ENCODE assay signal across 19 cellular contexts in the genomic region with DNA sequence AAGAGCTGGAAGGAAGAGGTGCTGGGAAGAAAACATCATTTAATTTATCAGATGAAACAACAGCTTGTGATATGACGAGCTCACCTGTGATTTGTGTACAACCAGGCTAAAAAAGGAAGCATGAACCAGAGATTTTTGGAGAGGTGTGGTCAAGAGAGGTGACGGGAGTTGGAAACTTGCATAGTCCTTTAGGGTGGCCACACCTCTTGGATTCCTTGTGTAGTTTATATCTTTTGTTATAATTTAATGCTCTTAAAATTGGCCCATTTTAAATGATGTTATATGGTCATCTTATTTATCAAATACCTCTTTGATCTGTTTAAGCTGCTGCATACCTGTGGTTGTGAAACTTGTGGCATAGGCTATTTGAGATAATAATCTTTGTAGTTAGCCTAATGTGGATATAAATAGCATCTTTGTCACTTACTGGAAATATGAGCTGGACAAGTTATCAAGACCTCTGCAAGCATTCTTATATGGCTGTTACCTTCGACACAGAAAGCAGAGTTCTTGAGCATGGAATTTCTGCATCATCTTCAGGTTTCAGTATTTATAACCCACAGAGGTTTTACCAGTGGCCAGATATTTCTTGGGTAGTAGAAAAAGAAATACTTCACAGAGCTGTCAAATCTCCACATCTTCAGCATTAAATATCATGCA. TPM values are rescaled to one million over a fixed set of nuclear protein-coding genes. Genes with fewer than 3 reads are reported as not detected.
DNase-seq lines count a peak whose midpoint lies in the region; ATAC-seq and TF ChIP-seq lines count a peak whose summit lies in the region.
"Had no signal": no experiment of that assay in that cellular context is flagged by ENCODE, and none has a peak within 500 bp of the region (broad histone marks: within the 10 kb centered on the region; RNA-seq: fewer than 3 reads in every experiment).

No MANE protein-coding gene starts in this region.

- no peak for TF ChIP-seq CTCF in chondrocyte (IDR thresholded peaks at IDR 0.05)

- peak; percentile 65 for ATAC-seq in stimulated activated naive CD8-positive, alpha-beta T cell treated with anti-CD3 and anti-CD28 coated beads, Interleukin-15, Interleukin-2, amounts not matched to agents 100 U/mL and 50 U/mL, for 24 hours
- ATAC-seq: left cardiac atrium, mucosa of descending colon had no signal

- no peak for TF ChIP-seq POLR2A in erythroblast (IDR thresholded peaks at IDR 0.05; ENCODE audit: low read length)

- no peak for DNase-seq in activated CD4-positive, alpha-beta T cell treated with anti-CD3 and anti-CD28 coated beads, Interleukin-2, amount 10 ng/mL, durations not matched to agents 24 days and 14 days
- no peak for DNase-seq in activated CD4-positive, alpha-beta T cell treated with anti-CD3 and anti-CD28 coated beads for 1 hour
- peak; percentile 53 for DNase-seq in RPMI7951 (ENCODE audit: low read depth)
- no peak for DNase-seq in chondrocyte (ENCODE audit: low spot score)
- DNase-seq in stimulated activated naive CD8-positive, alpha-beta T cell treated with anti-CD3 and anti-CD28 coated beads, Interleukin-15, Interleukin-2, amounts not matched to agents 100 U/mL and 50 U/mL, for 24 hours, result no peak
- no peak for DNase-seq in NCI-H748 (lab: John Stamatoyannopoulos, UW; ENCODE audit: unreplicated experiment)
- no peak for DNase-seq in erythroblast (lab: John Stamatoyannopoulos, UW)
- no peak for DNase-seq in occipital lobe (lab: John Stamatoyannopoulos, UW)
- DNase-seq: caudate nucleus; DND-41; effector CD8-positive, alpha-beta T cell; left cardiac atrium; mucosa of descending colon; NCI-H1048; NCI-H2107; NCI-H82; stimulated activated CD4-positive, alpha-beta T cell treated with anti-CD3 and anti-CD28 coated beads, Interleukin-4, amount 100 ng/mL, for 4 hours; tibial artery had no signal

- H3K9me3 Mint-ChIP-seq in activated CD4-positive, alpha-beta T cell treated with anti-CD3 and anti-CD28 coated beads, Interleukin-2, amount 10 ng/mL, durations not matched to agents 24 days and 14 days, result peaks cover 32% of the 10 kb centered on the region
- peaks cover 23% of the 10 kb centered on the region for H3K9me3 Mint-ChIP-seq in chondrocyte (ENCODE audit: low read depth)
- H3K9me3 Mint-ChIP-seq: IgD-negative memory B cell had no signal

- peak overlapping the region; percentile 59 for H3K4me3 Mint-ChIP-seq in activated CD4-positive, alpha-beta T cell treated with anti-CD3 and anti-CD28 coated beads, Interleukin-2, amount 10 ng/mL, durations not matched to agents 24 days and 14 days
- H3K4me3 Mint-ChIP-seq in chondrocyte (ENCODE audit: unreplicated experiment), result no peak overlapping the region
- H3K4me3 Mint-ChIP-seq: IgD-negative memory B cell had no signal

- peak overlapping the region; percentile 87 for H3K27ac Mint-ChIP-seq in activated CD4-positive, alpha-beta T cell treated with anti-CD3 and anti-CD28 coated beads, Interleukin-2, amount 10 ng/mL, durations not matched to agents 24 days and 14 days
- H3K27ac Mint-ChIP-seq in chondrocyte (ENCODE audit: unreplicated experiment), result peak overlapping the region; percentile 47
- H3K27ac Mint-ChIP-seq: IgD-negative memory B cell had no signal

- H3K36me3 Mint-ChIP-seq in activated CD4-positive, alpha-beta T cell treated with anti-CD3 and anti-CD28 coated beads, Interleukin-2, amount 10 ng/mL, durations not matched to agents 24 days and 14 days (ENCODE audit: low read depth), result peaks cover 62% of the 10 kb centered on the region
- H3K36me3 Mint-ChIP-seq in chondrocyte (ENCODE audit: low read depth), result peaks cover 16% of the 10 kb centered on the region

- intact Hi-C loops in activated CD4-positive, alpha-beta T cell treated with anti-CD3 and anti-CD28 coated beads, Interleukin-2, amount 10 ng/mL, durations not matched to agents 24 days and 14 days (cut with micrococcal nuclease), result loop anchor here (1.0 kb wide), 1 partner anchor 49 kb away; a partner anchor contains a TSS

- peaks cover 70% of the 10 kb centered on the region for H3K4me1 Mint-ChIP-seq in activated CD4-positive, alpha-beta T cell treated with anti-CD3 and anti-CD28 coated beads, Interleukin-2, amount 10 ng/mL, durations not matched to agents 24 days and 14 days
- H3K4me1 Mint-ChIP-seq in chondrocyte (ENCODE audit: low read depth), result peaks cover 33% of the 10 kb centered on the region

- no peaks in the 10 kb centered on the region for H3K27me3 Mint-ChIP-seq in activated CD4-positive, alpha-beta T cell treated with anti-CD3 and anti-CD28 coated beads, Interleukin-2, amount 10 ng/mL, durations not matched to agents 24 days and 14 days
- H3K27me3 Mint-ChIP-seq in chondrocyte (ENCODE audit: low read depth), result no peaks in the 10 kb centered on the region
- H3K27me3 Mint-ChIP-seq: IgD-negative memory B cell had no signal

RNA-seq across cellular contexts. Expression of a gene that starts 49.1 kb away (rescaled TPM):
- 24.8 and 27.8 TPM in 2 replicates for total RNA-seq in activated CD4-positive, alpha-beta T cell treated with anti-CD3 and anti-CD28 coated beads, Interleukin-2, amount 10 ng/mL, durations not matched to agents 24 days and 14 days
- total RNA-seq in RPMI7951 (2014; rRNA removed; shearing (Covaris generic)), result 17.4 and 22.5 TPM in 2 replicates
- total RNA-seq in chondrocyte (30.4 to 41.6 TPM (median 37.1 TPM) in 3 replicates), occipital lobe (17.3 TPM)
